11 cellular contexts compared by ENCODE assay signal in genomic region chr2:137928547-137929503, GRCh38. TPM values are rescaled to one million over a fixed set of nuclear protein-coding genes. Genes with fewer than 3 reads are reported as not detected.
DNase-seq lines count a peak whose midpoint lies in the region; TF ChIP-seq lines count a peak whose summit lies in the region.
"Had no signal": no experiment of that assay in that cellular context is flagged by ENCODE, and none has a peak within 500 bp of the region (broad histone marks: within the 10 kb centered on the region; RNA-seq: fewer than 3 reads in every experiment).

No MANE protein-coding gene starts in this region.

- intact Hi-C loops in CD14-positive monocyte (cut with micrococcal nuclease) = no loop called here

- no peak for TF ChIP-seq POLR2A in suprapubic skin (IDR thresholded peaks at IDR 0.05)

- H3K9me3 Mint-ChIP-seq in CD14-positive monocyte = peaks cover 0 to 3% (median 0%) of the 10 kb centered on the region in 7 donors

- H3K4me1 Mint-ChIP-seq in CD14-positive monocyte = peaks cover 4% of the 10 kb centered on the region

- H3K36me3 ChIP-seq in HUES64 (ENCODE audit: insufficient read depth, low read length) (no peaks in the 10 kb centered on the region), suprapubic skin (no peaks in the 10 kb centered on the region)
- H3K36me3 ChIP-seq: BE2C, thyroid gland had no signal

- H3K4me1 ChIP-seq in HUES64 (ENCODE audit: insufficient read depth, low read length) (no peaks in the 10 kb centered on the region), suprapubic skin (no peaks in the 10 kb centered on the region)
- H3K4me1 ChIP-seq: BE2C, thyroid gland had no signal

- no peaks in the 10 kb centered on the region for H3K36me3 Mint-ChIP-seq in CD14-positive monocyte

- no peak overlapping the region for H3K4me3 ChIP-seq in AG10803 (ENCODE audit: low read length)
- H3K4me3 ChIP-seq in HUES64 (ENCODE audit: low read length) = no peak overlapping the region
- no peak overlapping the region for H3K4me3 ChIP-seq in astrocyte of the spinal cord (ENCODE audit: low read depth, low read length)
- H3K4me3 ChIP-seq in suprapubic skin = no peak overlapping the region
- H3K4me3 ChIP-seq: thyroid gland had no signal

- H3K27me3 ChIP-seq in HUES64 (ENCODE audit: insufficient read depth, low read length) (no peaks in the 10 kb centered on the region), suprapubic skin (no peaks in the 10 kb centered on the region)
- H3K27me3 ChIP-seq: BE2C, thyroid gland had no signal

- no peaks in the 10 kb centered on the region for H3K9me3 ChIP-seq in HUES64 (ENCODE audit: insufficient read depth, low read depth, low read length)
- no peaks in the 10 kb centered on the region for H3K9me3 ChIP-seq in suprapubic skin
- H3K9me3 ChIP-seq: BE2C, thyroid gland had no signal

- TF ChIP-seq EP300 in suprapubic skin (IDR thresholded peaks at IDR 0.05) = no peak

- 89% methylated on average over 4 of the region's 4 CpGs for WGBS in HUES64
- WGBS in suprapubic skin = 68% methylated on average over 4 of the region's 4 CpGs

- no peak overlapping the region for H3K9ac ChIP-seq in HUES64 (ENCODE audit: low read depth, low read length)

- H3K4me3 Mint-ChIP-seq in CD14-positive monocyte = no peak overlapping the region

- in situ Hi-C loops in astrocyte of the spinal cord (cut with HindIII; ENCODE audit: low sequenced_read_pairs) = no loop called here

- DNase-seq in AG10803 (ENCODE audit: low read depth) (peak; percentile 80), astrocyte of the spinal cord (ENCODE audit: low read depth, low spot score) (peak; percentile 48), kidney glomerular epithelial cell (lab: John Stamatoyannopoulos, UW) (peak; percentile 85), CD14-positive monocyte (ENCODE audit: low spot score) (no peak), GM20000 (ENCODE audit: low spot score) (no peak), NCI-H187 treated with DMSO at 0.1 percent for 48 hours (lab: John Stamatoyannopoulos, UW) (no peak), suprapubic skin (ENCODE audit: low spot score in 2 of 2) (no peak)
- DNase-seq: BE2C, GOT3, thyroid gland had no signal

- TF ChIP-seq CTCF in AG10803 (conservative IDR thresholded peaks at IDR 0.05; ENCODE audit: low read length) (no peak), astrocyte of the spinal cord (IDR thresholded peaks at IDR 0.05; ENCODE audit: low read depth, low read length) (no peak), CD14-positive monocyte (IDR thresholded peaks at IDR 0.05) (no peak), GM20000 (IDR thresholded peaks at IDR 0.05; ENCODE audit: extremely low read depth, missing control alignments) (no peak), suprapubic skin (IDR thresholded peaks at IDR 0.05) (no peak)

- H3K27ac ChIP-seq in HUES64 (ENCODE audit: low read depth, low read length) = peak overlapping the region; percentile 12; the same call in 1 of the 2 replicates
- no peak overlapping the region for H3K27ac ChIP-seq in suprapubic skin
- H3K27ac ChIP-seq: thyroid gland had no signal

- H3K27me3 Mint-ChIP-seq in CD14-positive monocyte (ENCODE audit: low read depth in 3 of 3) = peaks cover 1 to 4% (median 1%) of the 10 kb centered on the region in 3 donors

- H3K27ac Mint-ChIP-seq in CD14-positive monocyte = no peak overlapping the region

RNA-seq across cellular contexts. Expression of gene HNMT, which starts 35.4 kb away (rescaled TPM):
- 8.4 TPM for polyA plus RNA-seq in HUES64 (2013, experiment 1 of 2)
- 11.5 TPM for polyA plus RNA-seq in HUES64 (2013, experiment 2 of 2)
- 100 to 1,000 TPM; 109 to 118 TPM for polyA plus RNA-seq in CD14-positive monocyte
- 10 to 100 TPM; 16.7 to 28.5 (median 19.9) TPM for total RNA-seq in suprapubic skin

Comparison
In these comparisons a context has a peak if more than half of its experiments do, and no peak if none do; other contexts are left out.
1. DNase-seq: peak in AG10803 (single experiment), astrocyte of the spinal cord (single experiment) and kidney glomerular epithelial cell (single experiment); none in CD14-positive monocyte (single experiment), GM20000 (single experiment), NCI-H187 treated with DMSO at 0.1 percent for 48 hours (single experiment) and suprapubic skin (0 of 2).